In genomic region chr3:87318609-87319008, GRCh38 we compare ENCODE assay signal across 26 cellular contexts. TPM values are rescaled to one million over a fixed set of nuclear protein-coding genes. Genes with fewer than 3 reads are reported as not detected.
DNase-seq lines count a peak whose midpoint lies in the region; ATAC-seq, FAIRE-seq and TF ChIP-seq lines count a peak whose summit lies in the region.
"Had no signal": no experiment of that assay in that cellular context is flagged by ENCODE, and none has a peak within 500 bp of the region (broad histone marks: within the 10 kb centered on the region; RNA-seq: fewer than 3 reads in every experiment).

No MANE protein-coding gene starts in this region.

- DNase-seq in Caki2 (ENCODE audit: low read depth): peak; percentile 65
- DNase-seq in NCI-H69 (lab: John Stamatoyannopoulos, UW): peak; percentile 19
- DNase-seq in dermis blood vessel endothelial cell: peak; percentile 7
- no peak for DNase-seq in pancreas
- no peak for DNase-seq in inferior parietal cortex (ENCODE audit: extremely low spot score)
- no peak for DNase-seq in frontal cortex (ENCODE audit: low spot score in 2 of 2)
- no peak for DNase-seq in KG1 (lab: John Stamatoyannopoulos, UW)
- DNase-seq in NCI-H748 (lab: John Stamatoyannopoulos, UW; ENCODE audit: unreplicated experiment): no peak
- DNase-seq: activated CD4-positive, alpha-beta T cell treated with anti-CD3 and anti-CD28 coated beads, Interleukin-2, amount 10 ng/mL, durations not matched to agents 7 days and 5 days; activated naive CD8-positive, alpha-beta T cell treated with anti-CD3 and anti-CD28 coated beads, Interleukin-2, amount 50 U/mL, for 24 hours; caudate nucleus; CD8-positive, alpha-beta T cell; dorsolateral prefrontal cortex; gastrocnemius medialis; H9; mesendoderm; natural killer cell; NCI-H1417; NCI-H2171 treated with DMSO at 0.1 percent for 48 hours; NCI-H748 treated with DMSO at 0.1 percent for 48 hours; OCI-M1; SJCRH30; stimulated activated CD4-positive, alpha-beta T cell treated with anti-CD3 and anti-CD28 coated beads, Interleukin-4, amount 100 ng/mL, for 1 hour had no signal

- ATAC-seq in pancreas: peak; percentile 78 to 84 (median 82)
- ATAC-seq: activated naive CD8-positive, alpha-beta T cell treated with anti-CD3 and anti-CD28 coated beads, Interleukin-2, amount 50 U/mL, for 24 hours; CD8-positive, alpha-beta T cell; gastrocnemius medialis; natural killer cell had no signal

- no peaks in the 10 kb centered on the region for H3K36me3 ChIP-seq in pancreas
- H3K36me3 ChIP-seq: gastrocnemius medialis, SJCRH30 had no signal

- no peaks in the 10 kb centered on the region for H3K27me3 ChIP-seq in pancreas
- H3K27me3 ChIP-seq: gastrocnemius medialis, SJCRH30 had no signal

- peaks cover 11 to 30% (median 11%) of the 10 kb centered on the region in 3 donors for H3K4me1 ChIP-seq in pancreas
- H3K4me1 ChIP-seq: gastrocnemius medialis had no signal

- intact Hi-C loops in pancreas (cut with DNase I): no loop called here

- TF ChIP-seq CTCF in pancreas (IDR thresholded peaks at IDR 0.05): no peak

- in situ Hi-C loops in Caki2 (cut with HindIII; ENCODE audit: low pct_unique_long_range_greater_than_20kb, low sequenced_read_pairs): no loop called here

- peak overlapping the region in 2 of 4 donors; percentile 13 to 53 for H3K27ac ChIP-seq in pancreas
- H3K27ac ChIP-seq: dorsolateral prefrontal cortex, gastrocnemius medialis, SJCRH30 had no signal

- FAIRE-seq in pancreas (lab: Jason Lieb, UNC) (no peak), frontal cortex (lab: Jason Lieb, UNC) (no peak)

- WGBS in pancreas, 2 donors: 10 to 12% methylated on average over 2 of the region's 2 CpGs

- peaks cover 0 to 2% (median 0%) of the 10 kb centered on the region in 4 donors for H3K9me3 ChIP-seq in pancreas
- H3K9me3 ChIP-seq: gastrocnemius medialis, SJCRH30 had no signal

- no peak overlapping the region for H3K4me3 ChIP-seq in pancreas
- H3K4me3 ChIP-seq: dorsolateral prefrontal cortex, gastrocnemius medialis, SJCRH30 had no signal

RNA-seq across cellular contexts. Expression of gene POU1F1, which starts 42.2 kb away (rescaled TPM):
- total RNA-seq in Caki2 (2014; rRNA removed; shearing (Covaris generic); ENCODE audit: low replicate concordance): not detected in 2 replicates
- total RNA-seq in dermis blood vessel endothelial cell (not detected in 2 replicates), pancreas (not detected), frontal cortex (not detected)
- polyA plus RNA-seq in pancreas: not detected
- total RNA-seq: activated CD4-positive, alpha-beta T cell treated with anti-CD3 and anti-CD28 coated beads, Interleukin-2, amount 10 ng/mL, durations not matched to agents 7 days and 5 days; CD8-positive, alpha-beta T cell; Daoy; dorsolateral prefrontal cortex; epithelial cell of proximal tubule; gastrocnemius medialis; H9; LHCN-M2; natural killer cell; SJCRH30 had no signal

Comparison
In these comparisons a context has a peak if more than half of its experiments do, and no peak if none do; other contexts are left out.
1. DNase-seq: peak in Caki2 (single experiment), NCI-H69 (single experiment) and dermis blood vessel endothelial cell (single experiment); none in pancreas (0 of 6), inferior parietal cortex (single experiment), frontal cortex (0 of 2), KG1 (single experiment) and NCI-H748 (single experiment).